ENCODE assay signal across 21 cellular contexts in genomic region chr17:79730769-79731483, GRCh38. TPM values are rescaled to one million over a fixed set of nuclear protein-coding genes. Genes with fewer than 3 reads are reported as not detected.
"Had no signal": no experiment of that assay in that cellular context is flagged by ENCODE, and none has a peak within 500 bp of the region (broad histone marks: within the 10 kb centered on the region; RNA-seq: fewer than 3 reads in every experiment).

Gene ENPP7, plus strand, starts transcription at chr17:79730943. Its CDS starts 197 bp downstream, at chr17:79731140.

- DNase-seq: activated CD4-positive, alpha-beta T cell treated with anti-CD3 and anti-CD28 coated beads, Interleukin-2, amount 50 U/mL, for 1 hour; activated CD4-positive, CD25-positive, alpha-beta regulatory T cell; activated naive CD4-positive, alpha-beta T cell treated with Interleukin-2 at 50 U/mL for 16 hours; heart right ventricle; islet precursor cell; left ventricle myocardium inferior; mesenchymal stem cell; natural killer cell; stimulated activated CD4-positive, alpha-beta T cell treated with anti-CD3 and anti-CD28 coated beads, Interleukin-15, amount 100 ng/mL, for 24 hours; stimulated activated CD4-positive, alpha-beta T cell treated with anti-CD3 and anti-CD28 coated beads, Interleukin-4, amount 100 ng/mL, for 1 hour; stimulated activated naive CD4-positive, alpha-beta T cell treated with Interleukin-2 at 50 U/mL for 16 hours; T-helper 1 cell; transverse colon had no signal

- H3K36me3 ChIP-seq: heart right ventricle, left ventricle myocardium inferior, transverse colon had no signal

- H3K9me3 Mint-ChIP-seq: natural killer cell had no signal

- H3K9me3 ChIP-seq: heart right ventricle, left ventricle myocardium inferior, transverse colon had no signal

- H3K36me3 Mint-ChIP-seq: natural killer cell had no signal

- H3K4me3 ChIP-seq: heart right ventricle, left ventricle myocardium inferior, transverse colon had no signal

- H3K27me3 ChIP-seq: heart right ventricle, transverse colon had no signal

- ATAC-seq: natural killer cell, SK-N-SH treated with all-trans-retinoic acid at 6 μM for 48 hours had no signal

- H3K27ac ChIP-seq: heart right ventricle, left ventricle myocardium inferior, transverse colon had no signal

RNA-seq across cellular contexts. Expression of gene ENPP7, which starts in this region (rescaled TPM):
- total RNA-seq: astrocyte, bronchial epithelial cell, cerebellum, dermis microvascular lymphatic vessel endothelial cell, epithelial cell of proximal tubule, frontal cortex, heart right ventricle, left ventricle myocardium inferior, skeletal muscle tissue had no signal
- polyA plus RNA-seq: heart right ventricle had no signal
